Comparison of ENCODE assay signal across 27 cellular contexts in the genomic region with DNA sequence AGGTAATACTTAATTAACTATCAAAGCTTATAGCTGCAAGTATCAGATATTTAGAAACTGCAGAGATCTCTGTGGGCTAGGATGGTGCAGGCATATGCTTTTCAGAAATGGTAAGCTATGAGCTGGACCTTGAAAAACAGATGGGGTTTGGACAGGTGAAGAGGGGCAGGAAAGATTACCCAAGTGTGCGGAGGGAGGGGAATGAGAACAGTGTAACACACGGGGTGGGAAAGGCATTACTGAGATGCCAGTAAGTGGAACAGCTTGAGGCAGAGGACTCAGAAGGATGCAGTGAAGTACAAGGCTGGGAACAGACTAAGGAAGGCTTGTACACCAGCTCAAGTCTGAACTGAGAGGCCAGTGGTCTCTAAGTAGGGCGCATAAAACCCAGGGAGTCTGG. TPM values are rescaled to one million over a fixed set of nuclear protein-coding genes. Genes with fewer than 3 reads are reported as not detected.
A peak's percentile ranks its signal among the peaks of the same experiment; 100 is the strongest.
DNase-seq lines count a peak whose midpoint lies in the region; ATAC-seq, FAIRE-seq and TF ChIP-seq lines count a peak whose summit lies in the region.
"Had no signal": no experiment of that assay in that cellular context is flagged by ENCODE, and none has a peak within 500 bp of the region (broad histone marks: within the 10 kb centered on the region; RNA-seq: fewer than 3 reads in every experiment).

No MANE protein-coding gene starts in this region.

- H3K79me2 ChIP-seq in OCI-LY7 (ENCODE audit: insufficient read depth, low read depth, low read length), result peaks cover 3% of the 10 kb centered on the region; the same call in 1 of the 2 replicates

- peak overlapping the region; percentile 72 for H3K4me2 ChIP-seq in OCI-LY7 (ENCODE audit: low read length)

- no peaks in the 10 kb centered on the region for H3K27me3 Mint-ChIP-seq in T-helper 2 cell treated with Interferon-gamma antibody and Interleukin-4, amounts not matched to agents 5 μg/mL and 100 μg/mL, for 36 hours (ENCODE audit: low read depth)
- H3K27me3 Mint-ChIP-seq in osteocyte (ENCODE audit: unreplicated experiment), result no peaks in the 10 kb centered on the region
- H3K27me3 Mint-ChIP-seq: activated B cell treated with CpG ODN at 0.5 μM for 24 hours; activated naive CD8-positive, alpha-beta T cell treated with anti-CD3 and anti-CD28 coated beads, Interleukin-2, amount 10 ng/mL, durations not matched to agents 7 days and 5 days; naive B cell had no signal

- H4K20me1 ChIP-seq in OCI-LY7 (ENCODE audit: insufficient read depth, low read length), result no peaks in the 10 kb centered on the region

- peaks cover 13% of the 10 kb centered on the region for H3K4me1 Mint-ChIP-seq in T-helper 2 cell treated with Interferon-gamma antibody and Interleukin-4, amounts not matched to agents 5 μg/mL and 100 μg/mL, for 36 hours (ENCODE audit: low read depth)
- H3K4me1 Mint-ChIP-seq in osteocyte (ENCODE audit: unreplicated experiment), result peaks cover 11% of the 10 kb centered on the region

- no peak for TF ChIP-seq CTCF in OCI-LY7 (conservative IDR thresholded peaks at IDR 0.05; ENCODE audit: low read length)
- no peak for TF ChIP-seq CTCF in brain microvascular endothelial cell (IDR thresholded peaks at IDR 0.05; ENCODE audit: low read depth, low read length, missing control alignments)
- TF ChIP-seq CTCF in osteocyte (IDR thresholded peaks at IDR 0.05), result no peak
- TF ChIP-seq CTCF in kidney (IDR thresholded peaks at IDR 0.05; ENCODE audit: borderline replicate concordance, extremely low read depth, insufficient read depth), result no peak
- no peak for TF ChIP-seq CTCF in D721Med (IDR thresholded peaks at IDR 0.05; ENCODE audit: insufficient read depth, missing control alignments)
- TF ChIP-seq CTCF in gastrocnemius medialis (IDR thresholded peaks at IDR 0.05 in 4 of 5, conservative IDR thresholded peaks at IDR 0.05 in 1 of 5), result no peak

- no peak overlapping the region for H3K4me3 Mint-ChIP-seq in T-helper 2 cell treated with Interferon-gamma antibody and Interleukin-4, amounts not matched to agents 5 μg/mL and 100 μg/mL, for 36 hours
- H3K4me3 Mint-ChIP-seq in osteocyte (ENCODE audit: unreplicated experiment), result no peak overlapping the region
- H3K4me3 Mint-ChIP-seq: activated B cell treated with CpG ODN at 0.5 μM for 24 hours; activated naive CD8-positive, alpha-beta T cell treated with anti-CD3 and anti-CD28 coated beads, Interleukin-2, amount 10 ng/mL, durations not matched to agents 7 days and 5 days; naive B cell; T-helper 1 cell treated with Interleukin-12 subunit alpha and Interleukin-12 subunit beta and Interleukin-4 antibody, amounts not matched to agents 30 μg/mL and 1 μg/mL, for 36 hours had no signal

- in situ Hi-C loops in brain microvascular endothelial cell (cut with HindIII; ENCODE audit: low pct_ligation_motif_present, low sequenced_read_pairs) (no loop called here), gastrocnemius medialis (cut with MboI; ENCODE audit: low sequenced_read_pairs in 4 of 4) (no loop called here)

- H3K4me3 ChIP-seq in OCI-LY7 (ENCODE audit: low read depth, low read length, poor library complexity, severe bottlenecking) (peak overlapping the region; percentile 39), brain microvascular endothelial cell (ENCODE audit: low read depth, low read length) (no peak overlapping the region), kidney (ENCODE audit: low read length in 2 of 2) (no peak overlapping the region), gastrocnemius medialis (no peak overlapping the region)
- H3K4me3 ChIP-seq: dorsolateral prefrontal cortex, esophagus muscularis mucosa, GM12878, psoas muscle, spleen had no signal

- no peak overlapping the region for H3K9ac ChIP-seq in kidney (ENCODE audit: low read length in 2 of 2)

- no peaks in the 10 kb centered on the region for H3K9me3 ChIP-seq in OCI-LY7 (ENCODE audit: low read length)
- no peaks in the 10 kb centered on the region for H3K9me3 ChIP-seq in kidney (ENCODE audit: control insufficient read depth in 1 of 2, low read length in 2 of 2)
- H3K9me3 ChIP-seq in gastrocnemius medialis, result no peaks in the 10 kb centered on the region
- H3K9me3 ChIP-seq: esophagus muscularis mucosa, psoas muscle, spleen had no signal

- POLR2A ChIA-PET in OCI-LY7 (lab: Charles Lee), result interaction anchor here (0.6 to 3.0 kb wide), 10 partner anchors 8 to 139 kb away, joined by 3 to 10 read pairs (median 4); partner anchors contain the start of gene SRP68

- H3K27me3 ChIP-seq in brain microvascular endothelial cell (replicated peaks), result no peaks in the 10 kb centered on the region
- H3K27me3 ChIP-seq in gastrocnemius medialis, result no peaks in the 10 kb centered on the region
- H3K27me3 ChIP-seq: dorsolateral prefrontal cortex, esophagus muscularis mucosa, spleen had no signal

- BruUV-seq in OCI-LY7 (replicated peaks; lab: Mats Ljungman, UMichigan), result no TSS peak

- H2AFZ ChIP-seq in OCI-LY7 (ENCODE audit: low read length), result no peak overlapping the region; the same call in 1 of the 2 replicates

- H3K27ac Mint-ChIP-seq in T-helper 2 cell treated with Interferon-gamma antibody and Interleukin-4, amounts not matched to agents 5 μg/mL and 100 μg/mL, for 36 hours, result peak overlapping the region; percentile 58
- H3K27ac Mint-ChIP-seq in osteocyte (ENCODE audit: unreplicated experiment), result peak overlapping the region; percentile 64
- H3K27ac Mint-ChIP-seq: activated B cell treated with CpG ODN at 0.5 μM for 24 hours; activated naive CD8-positive, alpha-beta T cell treated with anti-CD3 and anti-CD28 coated beads, Interleukin-2, amount 10 ng/mL, durations not matched to agents 7 days and 5 days; T-helper 1 cell treated with Interleukin-12 subunit alpha and Interleukin-12 subunit beta and Interleukin-4 antibody, amounts not matched to agents 30 μg/mL and 1 μg/mL, for 36 hours had no signal

- intact Hi-C loops in OCI-LY7 (cut with micrococcal nuclease; ENCODE audit: unreplicated experiment) (loop anchor here (2.0 kb wide), 1 partner anchor 34 kb away; no protein-coding TSS in a partner anchor), kidney (cut with DNase I) (no loop called here), gastrocnemius medialis (cut with DNase I; ENCODE audit: low total_unique reads) (no loop called here)

- H3K4me1 ChIP-seq in OCI-LY7 (ENCODE audit: insufficient read depth, low read length, poor library complexity, severe bottlenecking) (peaks cover 36% of the 10 kb centered on the region), kidney (ENCODE audit: control insufficient read depth in 1 of 2, insufficient read depth in 1 of 2, low read depth in 1 of 2, low read length in 2 of 2) (peaks cover 0 to 4% of the 10 kb centered on the region in 2 donors), gastrocnemius medialis (peaks cover 0 to 5% of the 10 kb centered on the region in 2 donors)
- H3K4me1 ChIP-seq: esophagus muscularis mucosa, psoas muscle had no signal

- H3K27ac ChIP-seq in OCI-LY7 (ENCODE audit: low read depth, low read length, poor library complexity, severe bottlenecking) (peak overlapping the region; percentile 73), brain microvascular endothelial cell (peak overlapping the region; percentile 77), kidney (ENCODE audit: low read depth in 2 of 2, low read length in 2 of 2) (no peak overlapping the region), gastrocnemius medialis (no peak overlapping the region)
- H3K27ac ChIP-seq: esophagus muscularis mucosa, psoas muscle, spleen had no signal

- ATAC-seq in gastrocnemius medialis, result no peak
- ATAC-seq: GM12878, psoas muscle, Right ventricle myocardium inferior had no signal

- CTCF ChIA-PET in OCI-LY7 (lab: Charles Lee; ENCODE audit: unreplicated experiment), result no interaction called here

- H3K36me3 Mint-ChIP-seq in T-helper 2 cell treated with Interferon-gamma antibody and Interleukin-4, amounts not matched to agents 5 μg/mL and 100 μg/mL, for 36 hours (ENCODE audit: low read depth), result peaks cover 60% of the 10 kb centered on the region
- peaks cover 64% of the 10 kb centered on the region for H3K36me3 Mint-ChIP-seq in osteocyte (ENCODE audit: unreplicated experiment)

- no peak for FAIRE-seq in kidney (lab: Jason Lieb, UNC)
- no peak for FAIRE-seq in D721Med (lab: Jason Lieb, UNC)
- FAIRE-seq: bronchial epithelial cell, GM12878 had no signal

- H3K9me2 ChIP-seq in OCI-LY7 (ENCODE audit: insufficient read depth, low read length), result no peaks in the 10 kb centered on the region

- no peak for DNase-seq in T-helper 2 cell treated with Interferon-gamma antibody and Interleukin-4, amounts not matched to agents 5 μg/mL and 100 μg/mL, for 36 hours (ENCODE audit: low spot score)
- no peak for DNase-seq in T-helper 2 cell
- DNase-seq in OCI-LY7 (ENCODE audit: low spot score), result no peak
- no peak for DNase-seq in brain microvascular endothelial cell
- DNase-seq in osteocyte (ENCODE audit: extremely low spot score, unreplicated experiment), result no peak
- DNase-seq in kidney, result no peak
- no peak for DNase-seq in D721Med (ENCODE audit: insufficient read length, low spot score)
- no peak for DNase-seq in gastrocnemius medialis
- DNase-seq: 8988T; activated B cell treated with CpG ODN at 0.5 μM for 24 hours; activated naive CD8-positive, alpha-beta T cell treated with anti-CD3 and anti-CD28 coated beads, Interleukin-2, amount 10 ng/mL, durations not matched to agents 7 days and 5 days; dorsolateral prefrontal cortex; GF-D8; naive B cell; NCI-H1092 treated with DMSO at 0.1 percent for 48 hours; psoas muscle; spleen; stimulated activated CD8-positive, alpha-beta memory T cell treated with anti-CD3 and anti-CD28 coated beads, Interleukin-4, amount 100 ng/mL, for 48 hours had no signal

- no peaks in the 10 kb centered on the region for H3K9me3 Mint-ChIP-seq in T-helper 2 cell treated with Interferon-gamma antibody and Interleukin-4, amounts not matched to agents 5 μg/mL and 100 μg/mL, for 36 hours
- H3K9me3 Mint-ChIP-seq in osteocyte (ENCODE audit: unreplicated experiment), result no peaks in the 10 kb centered on the region
- H3K9me3 Mint-ChIP-seq: activated B cell treated with CpG ODN at 0.5 μM for 24 hours; activated naive CD8-positive, alpha-beta T cell treated with anti-CD3 and anti-CD28 coated beads, Interleukin-2, amount 10 ng/mL, durations not matched to agents 7 days and 5 days; naive B cell; T-helper 1 cell treated with Interleukin-12 subunit alpha and Interleukin-12 subunit beta and Interleukin-4 antibody, amounts not matched to agents 30 μg/mL and 1 μg/mL, for 36 hours had no signal

- H3K36me3 ChIP-seq in OCI-LY7 (ENCODE audit: insufficient read depth, low read length), result peaks cover 95% of the 10 kb centered on the region
- H3K36me3 ChIP-seq in brain microvascular endothelial cell (replicated peaks), result peaks cover 56% of the 10 kb centered on the region
- H3K36me3 ChIP-seq in kidney (ENCODE audit: control insufficient read depth in 1 of 2, insufficient read depth in 2 of 2, low read length in 2 of 2), result peaks cover 38 to 52% of the 10 kb centered on the region in 2 donors
- H3K36me3 ChIP-seq in gastrocnemius medialis, result peaks cover 3 to 81% of the 10 kb centered on the region in 2 donors

- no peak for TF ChIP-seq POLR2A in gastrocnemius medialis (IDR thresholded peaks at IDR 0.05)

RNA-seq across cellular contexts. Expression of gene EVPL, which starts 22.1 kb away (rescaled TPM):
- 5.6 and 9.9 TPM in 2 replicates for total RNA-seq in OCI-LY7 (2014; rRNA removed; shearing (Covaris generic))
- total RNA-seq in OCI-LY7 (2022) (5.1 and 6.9 TPM in 2 replicates), osteocyte (not detected in 2 replicates), kidney (23.5 TPM), gastrocnemius medialis (under 1 TPM in 2 of 4 donors, not detected in 2; 0.02 to 0.07 TPM)
- polyA plus RNA-seq in kidney (ENCODE audit: insufficient read depth, low read depth, low replicate concordance), result 11.1 TPM
- total RNA-seq: activated B cell treated with CpG ODN at 0.5 μM for 24 hours had no signal
- polyA plus RNA-seq: BJ, GM12878 had no signal

RNA-seq across cellular contexts. Expression of gene SRP68, which starts 23.1 kb away (rescaled TPM):
- total RNA-seq in OCI-LY7 (2014; rRNA removed; shearing (Covaris generic)), result 53.5 and 54.0 TPM in 2 replicates
- total RNA-seq in OCI-LY7 (2022) (199 and 200 TPM in 2 replicates), osteocyte (73.7 and 74.7 TPM in 2 replicates), kidney (68.1 TPM), gastrocnemius medialis (10 to 100 TPM; 33.0 to 76.7 (median 66.7) TPM)
- polyA plus RNA-seq in kidney (ENCODE audit: insufficient read depth, low read depth, low replicate concordance), result 52.7 TPM

RNA-seq across cellular contexts. Expression of gene GALR2, which starts 25.3 kb away (rescaled TPM):
- total RNA-seq in OCI-LY7 (2014; rRNA removed; shearing (Covaris generic)), result not detected in 2 replicates
- total RNA-seq in OCI-LY7 (2022) (0.63 TPM in 1 of 2 replicates, not detected in the other), osteocyte (not detected in 2 replicates), kidney (not detected), gastrocnemius medialis (under 1 TPM in 1 of 4 donors, not detected in 3; 0.18 TPM)
- polyA plus RNA-seq in kidney (ENCODE audit: insufficient read depth, low read depth, low replicate concordance), result not detected
- total RNA-seq: activated naive CD8-positive, alpha-beta T cell treated with anti-CD3 and anti-CD28 coated beads, Interleukin-2, amount 10 ng/mL, durations not matched to agents 7 days and 5 days; bronchial epithelial cell; glomerular endothelial cell; Right ventricle myocardium inferior had no signal
- polyA plus RNA-seq: BJ had no signal

RNA-seq across cellular contexts. Expression of gene ZACN, which starts 29.7 kb away (rescaled TPM):
- total RNA-seq in OCI-LY7 (2014; rRNA removed; shearing (Covaris generic)), result 0.76 TPM in 1 of 2 replicates, not detected in the other
- 0.33 and 1.2 TPM in 2 replicates for total RNA-seq in OCI-LY7 (2022)
- not detected in 2 replicates for total RNA-seq in osteocyte
- total RNA-seq in kidney, result 0.22 TPM
- not detected for polyA plus RNA-seq in kidney (ENCODE audit: insufficient read depth, low read depth, low replicate concordance)
- not detected for total RNA-seq in gastrocnemius medialis
- total RNA-seq: activated naive CD8-positive, alpha-beta T cell treated with anti-CD3 and anti-CD28 coated beads, Interleukin-2, amount 10 ng/mL, durations not matched to agents 7 days and 5 days; bronchial epithelial cell; glomerular endothelial cell; HT-29; lower leg skin; Right ventricle myocardium inferior had no signal

RNA-seq across cellular contexts. Expression of gene CDK3, which starts 48.6 kb away (rescaled TPM):
- total RNA-seq in OCI-LY7 (2014; rRNA removed; shearing (Covaris generic)), result 7.3 and 15.9 TPM in 2 replicates
- 12.8 and 17.2 TPM in 2 replicates for total RNA-seq in OCI-LY7 (2022)
- total RNA-seq in osteocyte, result 8.3 and 9.6 TPM in 2 replicates
- 7.1 TPM for total RNA-seq in kidney
- polyA plus RNA-seq in kidney (ENCODE audit: insufficient read depth, low read depth, low replicate concordance), result 7.4 TPM
- total RNA-seq in gastrocnemius medialis, result 1 to 10 TPM in 2 of 4 donors, under 1 TPM in 2; 0.33 to 1.8 (median 1.1) TPM

Comparison
In these comparisons a context has a peak if more than half of its experiments do, and no peak if none do; other contexts are left out.
1. H3K27ac ChIP-seq: peak in OCI-LY7 (single experiment) and brain microvascular endothelial cell (single experiment); none in kidney (0 of 2) and gastrocnemius medialis (0 of 4).